Comparison of ENCODE assay signal across 23 cellular contexts in genomic region chr2:558302-558642, GRCh38.
DNase-seq lines count a peak whose midpoint lies in the region; ATAC-seq and TF ChIP-seq lines count a peak whose summit lies in the region.
"Had no signal": no experiment of that assay in that cellular context is flagged by ENCODE, and none has a peak within 500 bp of the region (broad histone marks: within the 10 kb centered on the region; RNA-seq: fewer than 3 reads in every experiment).

No MANE protein-coding gene starts in this region.

- H3K9ac ChIP-seq in SK-N-SH = no peak overlapping the region

- DNase-seq in SK-N-SH (peak; percentile 23), mesenteric fat pad (ENCODE audit: low spot score) (peak; percentile 83), testis (no peak), NCI-H1092 (lab: John Stamatoyannopoulos, UW) (no peak), SIG-M5 treated with dmso at 0.1 percent for 504 hours (lab: John Stamatoyannopoulos, UW; ENCODE audit: unreplicated experiment) (no peak)
- DNase-seq: DMS 273 treated with DMSO at 0.1 percent for 48 hours, DMS79, EL, GDM1, KG1, MG63, NCI-H1694, NCI-H2029 treated with DMSO at 0.1 percent for 48 hours, NCI-H2227 treated with DMSO at 0.1 percent for 48 hours, SIG-M5 had no signal

- no peaks in the 10 kb centered on the region for H3K9me2 ChIP-seq in SK-N-SH

- POLR2A ChIA-PET in SK-N-SH (lab: Yijun Ruan, JAX) = no interaction called here

- ATAC-seq in SK-N-SH treated with all-trans-retinoic acid at 6 μM for 48 hours (no peak), GM18909 (IDR thresholded peaks at IDR 0.05; ENCODE audit: poor library complexity, unreplicated experiment) (no peak)
- ATAC-seq: GM12878 had no signal

- WGBS in SK-N-SH (ENCODE audit: low lambda C conversion rate) = 76% methylated on average over 17 of the region's 17 CpGs
- WGBS in testis, 2 donors = 58 to 71% methylated on average over 16 to 17 of the region's 17 CpGs

- no peaks in the 10 kb centered on the region for H3K36me3 ChIP-seq in SK-N-SH (replicated peaks in 1 of 2; ENCODE audit: control insufficient read depth in 1 of 2, insufficient read depth in 2 of 2, low read length in 1 of 2)
- no peaks in the 10 kb centered on the region for H3K36me3 ChIP-seq in testis (ENCODE audit: low read depth, missing control alignments)
- H3K36me3 ChIP-seq: HAP-1, MG63 had no signal

- intact Hi-C loops in testis (cut with DNase I; ENCODE audit: low total_unique reads) = no loop called here

- CTCF ChIA-PET in SK-N-SH (lab: Yijun Ruan, JAX) = no interaction called here

- no peak for TF ChIP-seq EP300 in SK-N-SH (IDR thresholded peaks at IDR 0.05; ENCODE audit: borderline replicate concordance in 1 of 2, low read depth in 1 of 2, low read length in 1 of 2)

- no peak for TF ChIP-seq CTCF in SK-N-SH (IDR thresholded peaks at IDR 0.05)
- no peak for TF ChIP-seq CTCF in VCaP (conservative IDR thresholded peaks at IDR 0.05)
- TF ChIP-seq CTCF in testis (IDR thresholded peaks at IDR 0.05) = no peak

- no peaks in the 10 kb centered on the region for H3F3A ChIP-seq in SK-N-SH (replicated peaks; ENCODE audit: insufficient read depth)

- H3K9me3 ChIP-seq in SK-N-SH (0 out of 2 replicates have a peak, but pooled peaks cover 3% of the 10 kb centered on the region), testis (no peaks in the 10 kb centered on the region)
- H3K9me3 ChIP-seq: HAP-1, MG63 had no signal

- TF ChIP-seq RAD21 in SK-N-SH (IDR thresholded peaks at IDR 0.05; ENCODE audit: low read length) = no peak

- no peaks in the 10 kb centered on the region for H4K20me1 ChIP-seq in SK-N-SH (ENCODE audit: insufficient read depth)

- no peak overlapping the region for H2AFZ ChIP-seq in SK-N-SH (ENCODE audit: low read depth)

- TF ChIP-seq POLR2A in testis (IDR thresholded peaks at IDR 0.05) = no peak

- H3K27me3 ChIP-seq in SK-N-SH (ENCODE audit: insufficient read depth) (no peaks in the 10 kb centered on the region), testis (no peaks in the 10 kb centered on the region)
- H3K27me3 ChIP-seq: MG63 had no signal

- H3K4me1 ChIP-seq in SK-N-SH (ENCODE audit: control insufficient read depth in 1 of 2, insufficient read depth in 2 of 2, low read depth in 1 of 2, low read length in 1 of 2) = peaks cover 0 to 15% of the 10 kb centered on the region in 2 experiments; a peak in 2 of 4 replicates
- no peaks in the 10 kb centered on the region for H3K4me1 ChIP-seq in testis
- H3K4me1 ChIP-seq: HAP-1 had no signal

- H3K4me3 ChIP-seq in SK-N-SH (ENCODE audit: low read depth in 2 of 2, low read length in 1 of 2) (no peak overlapping the region), testis (peak overlapping the region; percentile 37 to 49)
- H3K4me3 ChIP-seq: GM12878, GM23338, HAP-1, MG63 had no signal

- H3K27ac ChIP-seq in SK-N-SH (ENCODE audit: low read depth in 2 of 2, low read length in 1 of 2) (no peak overlapping the region), VCaP (peak overlapping the region; percentile 49), testis (no peak overlapping the region)
- H3K27ac ChIP-seq: 22Rv1, RWPE1 had no signal

- H3K4me2 ChIP-seq in SK-N-SH = no peak overlapping the region
- H3K4me2 ChIP-seq: GM23338 had no signal

- H3K79me2 ChIP-seq in SK-N-SH (ENCODE audit: insufficient read depth) = no peaks in the 10 kb centered on the region

TF ChIP-seq in SK-N-SH, 30 proteins besides CTCF, POLR2A, EP300 and RAD21 (continues in another document):
- TF ChIP-seq RXRA (IDR thresholded peaks at IDR 0.05; ENCODE audit: borderline replicate concordance, low read depth) (no peak), SMC3 (IDR thresholded peaks at IDR 0.05; ENCODE audit: low read depth, low read length) (no peak), NRF1 (IDR thresholded peaks at IDR 0.05; ENCODE audit: low read depth, low read length) (no peak), YY1 (IDR thresholded peaks at IDR 0.05; ENCODE audit: low read depth) (no peak), TEAD4 (IDR thresholded peaks at IDR 0.05; ENCODE audit: borderline replicate concordance, insufficient read depth) (no peak), POLR2AphosphoS5 (IDR thresholded peaks at IDR 0.05; ENCODE audit: low read depth, low read length) (no peak), TCF12 (IDR thresholded peaks at IDR 0.05) (no peak), USF1 (IDR thresholded peaks at IDR 0.05; ENCODE audit: borderline replicate concordance, low read depth) (no peak), MAX (IDR thresholded peaks at IDR 0.05; ENCODE audit: low read depth) (no peak), GABPA (IDR thresholded peaks at IDR 0.05; ENCODE audit: low read depth) (no peak)

TF ChIP-seq in SK-N-SH treated with all-trans-retinoic acid at 6 μM for 48 hours, 23 proteins besides CTCF, POLR2A, EP300 and RAD21:
- no peak for TF ChIP-seq BACH2 (CRISPR knock-in tag; IDR thresholded peaks at IDR 0.05; ENCODE audit: borderline replicate concordance)
- no peak for TF ChIP-seq CSRNP3 (CRISPR knock-in tag; IDR thresholded peaks at IDR 0.05)
- TF ChIP-seq ZFP30 (CRISPR knock-in tag; IDR thresholded peaks at IDR 0.05) = no peak
- no peak for TF ChIP-seq POU6F1 (CRISPR knock-in tag; IDR thresholded peaks at IDR 0.05; ENCODE audit: borderline replicate concordance, low read depth)
- no peak for TF ChIP-seq TSHZ2 (CRISPR knock-in tag; IDR thresholded peaks at IDR 0.05)

Comparison
In these comparisons a context has a peak if more than half of its experiments do, and no peak if none do; other contexts are left out.
1. DNase-seq: peak in SK-N-SH (single experiment) and mesenteric fat pad (single experiment); none in testis (single experiment), NCI-H1092 (single experiment) and SIG-M5 treated with dmso at 0.1 percent for 504 hours (single experiment).
2. H3K4me3 ChIP-seq: peak in testis (2 of 2); none in SK-N-SH (0 of 2).